In genomic region chr20:62067547-62068260, GRCh38 we compare ENCODE assay signal across 9 cellular contexts. TPM values are rescaled to one million over a fixed set of nuclear protein-coding genes. Genes with fewer than 3 reads are reported as not detected.
DNase-seq lines count a peak whose midpoint lies in the region; ATAC-seq and TF ChIP-seq lines count a peak whose summit lies in the region.
"Had no signal": no experiment of that assay in that cellular context is flagged by ENCODE, and none has a peak within 500 bp of the region (broad histone marks: within the 10 kb centered on the region; RNA-seq: fewer than 3 reads in every experiment).

No MANE protein-coding gene starts in this region.

- H3K79me2 ChIP-seq in DND-41 (ENCODE audit: insufficient read depth, low read length) = peaks cover 27% of the 10 kb centered on the region

- H2AFZ ChIP-seq in DND-41 (ENCODE audit: low read depth, low read length) = no peak overlapping the region

- no peaks in the 10 kb centered on the region for H3K36me3 Mint-ChIP-seq in brain
- peaks cover under 1% of the 10 kb centered on the region for H3K36me3 Mint-ChIP-seq in nephron (ENCODE audit: low read depth)

- peak; percentile 15; the same call in 1 of the 3 replicates for ATAC-seq in DND-41 (ENCODE audit: insufficient read depth, low read depth)

- H3K4me3 ChIP-seq in DND-41 (ENCODE audit: low read depth in 1 of 2, low read length in 2 of 2) (no peak overlapping the region), NT2/D1 (ENCODE audit: insufficient read length, low read depth) (no peak overlapping the region)

- H3K4me1 ChIP-seq in DND-41 (ENCODE audit: insufficient read depth, low read length) = peaks cover 37% of the 10 kb centered on the region
- H3K4me1 ChIP-seq in NT2/D1 (ENCODE audit: insufficient read depth, insufficient read length) = peaks cover 14% of the 10 kb centered on the region

- peaks cover 0 to 14% (median 2%) of the 10 kb centered on the region in 5 experiments for H3K9me3 Mint-ChIP-seq in brain
- peaks cover 6% of the 10 kb centered on the region for H3K9me3 Mint-ChIP-seq in nephron

- TF ChIP-seq CTCF in DND-41 (IDR thresholded peaks at IDR 0.05; ENCODE audit: borderline replicate concordance, extremely low read depth, low read length, poor library complexity, severe bottlenecking) (no peak), brain (conservative IDR thresholded peaks at IDR 0.05) (no peak), nephron (IDR thresholded peaks at IDR 0.05; ENCODE audit: unreplicated experiment in 3 of 3) (no peak)

- DNase-seq in DND-41 = peak; percentile 46
- no peak for DNase-seq in NT2/D1 (ENCODE audit: low read depth, low spot score)
- no peak for DNase-seq in OCI-M2 (lab: John Stamatoyannopoulos, UW; ENCODE audit: unreplicated experiment)
- DNase-seq in midbrain (lab: John Stamatoyannopoulos, UW) = no peak
- no peak for DNase-seq in C1 segment of cervical spinal cord (lab: John Stamatoyannopoulos, UW)
- DNase-seq in GDM1 (lab: John Stamatoyannopoulos, UW) = no peak
- DNase-seq: aorta had no signal

- H3K27me3 ChIP-seq in DND-41 (ENCODE audit: insufficient read depth, low read length, poor library complexity) (no peaks in the 10 kb centered on the region), NT2/D1 (ENCODE audit: insufficient read depth, insufficient read length) (no peaks in the 10 kb centered on the region)

- peaks cover 3% of the 10 kb centered on the region for H3K27me3 Mint-ChIP-seq in brain
- peaks cover 10% of the 10 kb centered on the region for H3K27me3 Mint-ChIP-seq in nephron (ENCODE audit: low read depth)

- peaks cover 16% of the 10 kb centered on the region for H3K36me3 ChIP-seq in DND-41 (ENCODE audit: insufficient read depth, low read length)
- peaks cover 14% of the 10 kb centered on the region for H3K36me3 ChIP-seq in NT2/D1 (ENCODE audit: insufficient read depth, insufficient read length, low read length)

- H3K4me3 Mint-ChIP-seq in brain (peak overlapping the region; percentile 88 to 94 (median 90)), nephron (peak overlapping the region; percentile 91 to 96 (median 92))

- H3K9me3 ChIP-seq in DND-41 (ENCODE audit: insufficient read depth, low read length, severe bottlenecking) (no peaks in the 10 kb centered on the region), NT2/D1 (ENCODE audit: insufficient read depth, low read length) (no peaks in the 10 kb centered on the region)

- H3K4me1 Mint-ChIP-seq in brain = peaks cover 37% of the 10 kb centered on the region
- H3K4me1 Mint-ChIP-seq in nephron = peaks cover 30% of the 10 kb centered on the region

- H3K4me2 ChIP-seq in DND-41 (ENCODE audit: insufficient read depth, low read length) = peak overlapping the region; percentile 95; the same call in 1 of the 2 replicates

- no peak overlapping the region for H3K27ac ChIP-seq in DND-41 (ENCODE audit: low read length)

- H3K27ac Mint-ChIP-seq in brain = peak overlapping the region; percentile 96 to 99 (median 98)
- H3K27ac Mint-ChIP-seq in nephron = peak overlapping the region; percentile 99 to 100 (median 99)

- H4K20me1 ChIP-seq in DND-41 (ENCODE audit: insufficient read depth, low read length) = peaks cover 17% of the 10 kb centered on the region

- H3K9ac ChIP-seq in DND-41 (ENCODE audit: low read depth, low read length) (peak overlapping the region; percentile 23; the same call in 1 of the 2 replicates), NT2/D1 (ENCODE audit: insufficient read length, low read depth) (peak overlapping the region; percentile 52)

RNA-seq across cellular contexts. Expression of gene TAF4, which starts 2.0 kb away (rescaled TPM):
- polyA plus RNA-seq in brain (ENCODE audit: insufficient read depth, low read depth, low replicate concordance) = 15.1 TPM

RNA-seq across cellular contexts. Expression of gene LSM14B, which starts 54.6 kb away (rescaled TPM):
- polyA plus RNA-seq in brain (ENCODE audit: insufficient read depth, low read depth, low replicate concordance) = 171 TPM
